27 cellular contexts compared by ENCODE assay signal in genomic region chr12:120666577-120667390, GRCh38. TPM values are rescaled to one million over a fixed set of nuclear protein-coding genes. Genes with fewer than 3 reads are reported as not detected.
DNase-seq lines count a peak whose midpoint lies in the region; ATAC-seq, FAIRE-seq and TF ChIP-seq lines count a peak whose summit lies in the region.
"Had no signal": no experiment of that assay in that cellular context is flagged by ENCODE, and none has a peak within 500 bp of the region (broad histone marks: within the 10 kb centered on the region; RNA-seq: fewer than 3 reads in every experiment).

No MANE protein-coding gene starts in this region.

- H2BK15ac ChIP-seq in H1 (ENCODE audit: low read length), result no peak overlapping the region

- no peaks in the 10 kb centered on the region for H3K79me1 ChIP-seq in H1 (ENCODE audit: low read depth, low read length)

- TF ChIP-seq RAD21 in H1 (IDR thresholded peaks at IDR 0.05 in 1 of 2, conservative IDR thresholded peaks at IDR 0.05 in 1 of 2; ENCODE audit: low read depth in 2 of 2, low read length in 2 of 2), result no peak

- H2BK5ac ChIP-seq in H1 (ENCODE audit: low read depth, low read length), result no peak overlapping the region

- TF ChIP-seq CTCF in H1 (IDR thresholded peaks at IDR 0.05; ENCODE audit: control extremely low read depth in 1 of 3, insufficient read depth in 1 of 3, low read depth in 1 of 3, low read length in 3 of 3) (no peak), testis (IDR thresholded peaks at IDR 0.05) (no peak)

- no peaks in the 10 kb centered on the region for H3K27me3 ChIP-seq in NT2/D1 (ENCODE audit: insufficient read depth, insufficient read length)
- no peaks in the 10 kb centered on the region for H3K27me3 ChIP-seq in H1 (replicated peaks in 1 of 4; ENCODE audit: control insufficient read depth in 3 of 4, extremely low read depth in 1 of 4, insufficient read depth in 3 of 4, low read length in 3 of 4)
- H3K27me3 ChIP-seq in testis, result no peaks in the 10 kb centered on the region
- H3K27me3 ChIP-seq: cardiac muscle cell, uterus had no signal

- no peak overlapping the region for H2AK5ac ChIP-seq in H1 (ENCODE audit: low read depth, low read length)

- no peaks in the 10 kb centered on the region for H3K9me3 ChIP-seq in NT2/D1 (ENCODE audit: insufficient read depth, low read length)
- no peaks in the 10 kb centered on the region for H3K9me3 ChIP-seq in H1 (ENCODE audit: insufficient read depth in 2 of 2, low read depth in 1 of 2, low read length in 1 of 2)
- H3K9me3 ChIP-seq in testis, result no peaks in the 10 kb centered on the region
- H3K9me3 ChIP-seq: uterus had no signal

- TF ChIP-seq POLR2A in H1 (IDR thresholded peaks at IDR 0.05; ENCODE audit: control extremely low read depth in 1 of 2, low read depth in 2 of 2, low read length in 2 of 2) (no peak), testis (IDR thresholded peaks at IDR 0.05) (no peak)

- no peak for TF ChIP-seq EP300 in H1 (IDR thresholded peaks at IDR 0.05; ENCODE audit: borderline replicate concordance in 1 of 2, low read depth in 2 of 2, low read length in 2 of 2)

- no peaks in the 10 kb centered on the region for H4K20me1 ChIP-seq in H1 (replicated peaks in 1 of 2; ENCODE audit: control insufficient read depth in 1 of 2, insufficient read depth in 2 of 2, low read length in 2 of 2)

- FAIRE-seq in H1 (lab: Jason Lieb, UNC), result no peak
- FAIRE-seq: D721Med, endometrium, GM12878, H54, keratinocyte had no signal

- H2BK120ac ChIP-seq in H1 (replicated peaks; ENCODE audit: low read depth, low read length), result no peak overlapping the region

- H3K36me3 ChIP-seq in NT2/D1 (ENCODE audit: insufficient read depth, insufficient read length, low read length) (no peaks in the 10 kb centered on the region), H1 (ENCODE audit: control insufficient read depth in 2 of 4, insufficient read depth in 4 of 4, low read length in 3 of 4) (no peaks in the 10 kb centered on the region), testis (ENCODE audit: low read depth, missing control alignments) (no peaks in the 10 kb centered on the region)
- H3K36me3 ChIP-seq: cardiac muscle cell, uterus had no signal

- H4K5ac ChIP-seq in H1 (ENCODE audit: insufficient read length, low read depth, low read length), result no peak overlapping the region

- H3K56ac ChIP-seq in H1 (replicated peaks; ENCODE audit: insufficient read length, low read depth, low read length), result no peak overlapping the region

- intact Hi-C loops in left ventricle myocardium superior (cut with micrococcal nuclease) (no loop called here), cardiac septum (cut with DNase I) (no loop called here), testis (cut with DNase I; ENCODE audit: low total_unique reads) (no loop called here)

- H3K4me1 ChIP-seq in NT2/D1 (ENCODE audit: insufficient read depth, insufficient read length), result peaks cover 12% of the 10 kb centered on the region
- H3K4me1 ChIP-seq in H1 (replicated peaks in 1 of 4; ENCODE audit: control insufficient read depth in 3 of 4, insufficient read depth in 4 of 4, low read length in 3 of 4), result peaks cover 7 to 19% (median 12%) of the 10 kb centered on the region in 4 experiments
- H3K4me1 ChIP-seq in testis, result peaks cover 17% of the 10 kb centered on the region
- H3K4me1 ChIP-seq: uterus had no signal

- CTCF ChIA-PET in H1 (lab: Charles Lee; ENCODE audit: partially characterized antibody), result interaction anchor here (0.5 to 5.7 kb wide), 6 partner anchors 20 to 898 kb away, joined by 3 to 77 read pairs (median 3); no protein-coding TSS in a partner anchor

- H3K14ac ChIP-seq in H1 (ENCODE audit: insufficient read length), result no peak overlapping the region

- WGBS in H1 (ENCODE audit: extremely low coverage in 1 of 2, insufficient coverage in 1 of 2, insufficient read length in 1 of 2, insufficient replicate concordance in 2 of 2, low coverage in 1 of 2, low lambda C conversion rate in 2 of 2, missing lambda C conversion rate in 1 of 2), 2 experiments, result 87% methylated on average over 26 of the region's 34 CpGs; no CpG with 5 or more reads in 1 of the 2 experiments
- WGBS in testis, 2 donors, result 67 to 81% methylated on average over 22 to 34 of the region's 34 CpGs

- no peak overlapping the region for H3K23ac ChIP-seq in H1 (ENCODE audit: insufficient read length)

- H3K18ac ChIP-seq in H1 (ENCODE audit: extremely low read depth, low read length), result no peak overlapping the region; the same call in 1 of the 2 replicates

- H3K23me2 ChIP-seq in H1 (ENCODE audit: low read depth, low read length), result no peaks in the 10 kb centered on the region; the same call in 1 of the 2 replicates

- H2BK20ac ChIP-seq in H1 (ENCODE audit: low read length), result 0 out of 2 replicates have a peak overlapping the region, but pooled peaks have one; percentile 23

- DNase-seq in left ventricle myocardium superior (no peak), cardiac septum (ENCODE audit: low spot score) (no peak), NT2/D1 (ENCODE audit: low read depth, low spot score) (no peak), H1 (ENCODE audit: low read depth in 1 of 2, low spot score in 2 of 2) (peak in 1 of 2 experiments; percentile 48), testis (peak; percentile 32), COR-L47 (lab: John Stamatoyannopoulos, UW) (no peak), RKO (ENCODE audit: low spot score) (no peak), NCI-H69 (lab: John Stamatoyannopoulos, UW) (no peak)
- DNase-seq: activated CD4-positive, alpha-beta T cell treated with anti-CD3 and anti-CD28 coated beads, Interleukin-2, amount 10 ng/mL, durations not matched to agents 24 days and 14 days; activated naive CD4-positive, alpha-beta T cell treated with anti-CD3 and anti-CD28 coated beads for 36 hours; activated T-cell treated with anti-CD3 and anti-CD28 coated beads, Interleukin-2, amount 50 U/mL, for 48 hours; amygdala; Karpas-422; mammary epithelial cell; NCI-H1694 treated with DMSO at 0.1 percent for 48 hours; NCI-H748 treated with DMSO at 0.1 percent for 48 hours; PC-9; SHP77; stimulated activated CD4-positive, alpha-beta T cell treated with anti-CD3 and anti-CD28 coated beads, Interleukin-2, amount 100 ng/mL, for 24 hours; uterus had no signal

- H2AFZ ChIP-seq in H1 (ENCODE audit: low read length), result no peak overlapping the region
- H2AFZ ChIP-seq: PC-9 had no signal

- H3K27ac ChIP-seq in H1 (ENCODE audit: low read depth, low read length) (no peak overlapping the region), testis (no peak overlapping the region)
- H3K27ac ChIP-seq: cardiac muscle cell, PC-9, uterus had no signal

- H3K4me3 ChIP-seq in NT2/D1 (ENCODE audit: insufficient read length, low read depth), result no peak overlapping the region
- no peak overlapping the region for H3K4me3 ChIP-seq in H1 (ENCODE audit: extremely low read depth in 1 of 4, insufficient read depth in 2 of 4, low read depth in 3 of 4, low read length in 4 of 4)
- no peak overlapping the region for H3K4me3 ChIP-seq in testis
- H3K4me3 ChIP-seq: cardiac muscle cell, GM12878, PC-9, smooth muscle cell, uterus had no signal

- no peak overlapping the region for H3K4me2 ChIP-seq in H1 (ENCODE audit: insufficient read depth in 1 of 2, low read depth in 2 of 2, low read length in 2 of 2)
- H3K4me2 ChIP-seq: PC-9, smooth muscle cell had no signal

- POLR2A ChIA-PET in H1 (lab: Charles Lee; ENCODE audit: partially characterized antibody), result interaction anchor here (1.0 to 3.1 kb wide), 5 partner anchors 11 to 91 kb away, joined by 3 to 15 read pairs (median 5); partner anchors contain the start of gene MLEC

- peak overlapping the region; percentile 46 for H3K9ac ChIP-seq in NT2/D1 (ENCODE audit: insufficient read length, low read depth)
- H3K9ac ChIP-seq in H1 (replicated peaks in 1 of 4; ENCODE audit: extremely low read depth in 1 of 4, low read depth in 3 of 4, low read length in 3 of 4), result no peak overlapping the region

- peak overlapping the region; percentile 52; the same call in 1 of the 2 replicates for H2BK12ac ChIP-seq in H1 (ENCODE audit: low read depth, low read length)

- H3K79me2 ChIP-seq in H1 (ENCODE audit: control insufficient read depth in 1 of 2, insufficient read depth in 2 of 2, low read length in 2 of 2), result no peaks in the 10 kb centered on the region

- no peak overlapping the region for H4K91ac ChIP-seq in H1 (replicated peaks; ENCODE audit: insufficient read length, low read length)

- peak; percentile 12 for ATAC-seq in left ventricle myocardium superior
- ATAC-seq: GM12878 had no signal

- no peak overlapping the region for H3K4ac ChIP-seq in H1 (replicated peaks; ENCODE audit: insufficient read length, low read depth, low read length)

- no peak overlapping the region for H4K8ac ChIP-seq in H1 (ENCODE audit: extremely low read depth, insufficient read depth, low read length)

RNA-seq across cellular contexts. Expression of gene MLEC, which starts 20.2 kb away (rescaled TPM):
- total RNA-seq in left ventricle myocardium superior, result 130 TPM
- total RNA-seq in cardiac septum, result 103 TPM
- total RNA-seq in H1 (2021; fragmentation: NEBNext Ultra II Directional; extraction: Animal tissue kit (Norgen Biotek cat#: 25700)), result 260 and 266 TPM in 2 replicates
- polyA plus RNA-seq in H1 (2011; rRNA removed), result 34.4 and 37.1 TPM in 2 replicates
- 50.8 TPM for polyA plus RNA-seq in H1 (2011; cell fraction: cytosol; rRNA removed)
- polyA plus RNA-seq in H1 (2011; cell fraction: nucleus; rRNA removed), result 26.0 TPM
- polyA plus RNA-seq in H1 (2012, experiment 1 of 2), result 98.6 to 133 TPM (median 116 TPM) in 4 replicates
- 61.6 TPM for polyA plus RNA-seq in H1 (2012, experiment 2 of 2)
- polyA plus RNA-seq in H1 (2013, experiment 1 of 2), result 141 TPM
- polyA plus RNA-seq in H1 (2013, experiment 2 of 2), result 191 TPM
- polyA minus RNA-seq in H1 (2011; rRNA and poly(A)+ RNA removed), result 89.4 and 147 TPM in 2 replicates
- polyA minus RNA-seq in H1 (2011; cell fraction: cytosol; rRNA and poly(A)+ RNA removed), result 75.7 TPM
- polyA minus RNA-seq in H1 (2011; cell fraction: nucleus; rRNA and poly(A)+ RNA removed), result 32.8 TPM
- total RNA-seq in testis, result 100 to 1,000 TPM in 1 of 2 donors, 10 to 100 TPM in 1; 93.2 to 104 TPM
- polyA plus RNA-seq in testis (ENCODE audit: insufficient read depth, low read depth, low replicate concordance), result 130 TPM

RNA-seq across cellular contexts. Expression of gene CABP1, which starts 26.4 kb away (rescaled TPM):
- total RNA-seq in left ventricle myocardium superior (8.0 TPM), cardiac septum (2.8 TPM), testis (1 to 10 TPM; 2.4 to 3.9 TPM)
- 7.4 and 8.5 TPM in 2 replicates for total RNA-seq in H1 (2021; fragmentation: NEBNext Ultra II Directional; extraction: Animal tissue kit (Norgen Biotek cat#: 25700))
- polyA plus RNA-seq in H1 (2011; rRNA removed) (3.9 and 4.5 TPM in 2 replicates), testis (ENCODE audit: insufficient read depth, low read depth, low replicate concordance) (1.8 TPM)
- polyA plus RNA-seq in H1 (2011; cell fraction: cytosol; rRNA removed), result 5.9 TPM
- 6.8 TPM for polyA plus RNA-seq in H1 (2011; cell fraction: nucleus; rRNA removed)
- 6.0 to 8.6 TPM (median 7.8 TPM) in 4 replicates for polyA plus RNA-seq in H1 (2012, experiment 1 of 2)
- 4.0 TPM for polyA plus RNA-seq in H1 (2012, experiment 2 of 2)
- polyA plus RNA-seq in H1 (2013, experiment 1 of 2), result 2.8 TPM
- polyA plus RNA-seq in H1 (2013, experiment 2 of 2), result 2.7 TPM
- polyA minus RNA-seq in H1 (2011; rRNA and poly(A)+ RNA removed), result 4.9 and 5.4 TPM in 2 replicates
- 1.6 TPM for polyA minus RNA-seq in H1 (2011; cell fraction: cytosol; rRNA and poly(A)+ RNA removed)
- 5.4 TPM for polyA minus RNA-seq in H1 (2011; cell fraction: nucleus; rRNA and poly(A)+ RNA removed)
- total RNA-seq: activated naive CD4-positive, alpha-beta T cell treated with anti-CD3 and anti-CD28 coated beads for 36 hours; cardiac muscle cell; PC-9; smooth muscle cell had no signal
- polyA plus RNA-seq: cardiac muscle cell had no signal

RNA-seq across cellular contexts. Expression of gene UNC119B, which starts 43.5 kb away (rescaled TPM):
- total RNA-seq in left ventricle myocardium superior (13.2 TPM), cardiac septum (10.9 TPM), testis (10 to 100 TPM; 43.3 to 45.2 TPM)
- 50.1 and 51.9 TPM in 2 replicates for total RNA-seq in H1 (2021; fragmentation: NEBNext Ultra II Directional; extraction: Animal tissue kit (Norgen Biotek cat#: 25700))
- polyA plus RNA-seq in H1 (2011; rRNA removed) (40.5 and 40.6 TPM in 2 replicates), testis (ENCODE audit: insufficient read depth, low read depth, low replicate concordance) (42.2 TPM)
- polyA plus RNA-seq in H1 (2011; cell fraction: cytosol; rRNA removed), result 51.3 TPM
- polyA plus RNA-seq in H1 (2011; cell fraction: nucleus; rRNA removed), result 36.7 TPM
- polyA plus RNA-seq in H1 (2012, experiment 1 of 2), result 39.9 to 51.9 TPM (median 44.9 TPM) in 4 replicates
- polyA plus RNA-seq in H1 (2012, experiment 2 of 2), result 18.4 TPM
- polyA plus RNA-seq in H1 (2013, experiment 1 of 2), result 22.7 TPM
- 21.6 TPM for polyA plus RNA-seq in H1 (2013, experiment 2 of 2)
- polyA minus RNA-seq in H1 (2011; rRNA and poly(A)+ RNA removed), result 59.9 and 64.9 TPM in 2 replicates
- 33.0 TPM for polyA minus RNA-seq in H1 (2011; cell fraction: cytosol; rRNA and poly(A)+ RNA removed)
- polyA minus RNA-seq in H1 (2011; cell fraction: nucleus; rRNA and poly(A)+ RNA removed), result 28.7 TPM

RNA-seq across cellular contexts. Expression of gene ACADS, which starts 58.8 kb away (rescaled TPM):
- total RNA-seq in left ventricle myocardium superior, result 108 TPM
- total RNA-seq in cardiac septum, result 58.4 TPM
- 3.9 and 4.9 TPM in 2 replicates for total RNA-seq in H1 (2021; fragmentation: NEBNext Ultra II Directional; extraction: Animal tissue kit (Norgen Biotek cat#: 25700))
- 7.5 and 8.7 TPM in 2 replicates for polyA plus RNA-seq in H1 (2011; rRNA removed)
- 8.2 TPM for polyA plus RNA-seq in H1 (2011; cell fraction: cytosol; rRNA removed)
- 11.5 TPM for polyA plus RNA-seq in H1 (2011; cell fraction: nucleus; rRNA removed)
- 3.4 to 8.5 TPM (median 6.3 TPM) in 4 replicates for polyA plus RNA-seq in H1 (2012, experiment 1 of 2)
- 4.5 TPM for polyA plus RNA-seq in H1 (2012, experiment 2 of 2)
- polyA plus RNA-seq in H1 (2013, experiment 1 of 2), result 2.9 TPM
- polyA plus RNA-seq in H1 (2013, experiment 2 of 2), result 2.5 TPM
- 1.3 and 2.9 TPM in 2 replicates for polyA minus RNA-seq in H1 (2011; rRNA and poly(A)+ RNA removed)
- 3.9 TPM for polyA minus RNA-seq in H1 (2011; cell fraction: cytosol; rRNA and poly(A)+ RNA removed)
- polyA minus RNA-seq in H1 (2011; cell fraction: nucleus; rRNA and poly(A)+ RNA removed), result 3.2 TPM
- 10 to 100 TPM; 28.3 to 30.2 TPM for total RNA-seq in testis
- polyA plus RNA-seq in testis (ENCODE audit: insufficient read depth, low read depth, low replicate concordance), result 43.9 TPM
